ENCODE assay signal across 8 cellular contexts in genomic region chr7:6271694-6272371, GRCh38. TPM values are rescaled to one million over a fixed set of nuclear protein-coding genes. Genes with fewer than 3 reads are reported as not detected.
DNase-seq lines count a peak whose midpoint lies in the region; ATAC-seq lines count a peak whose summit lies in the region.

No MANE protein-coding gene starts in this region.

- DNase-seq in T-helper 2 cell treated with Interferon-gamma antibody and Interleukin-4, amounts not matched to agents 5 μg/mL and 100 μg/mL, for 36 hours (ENCODE audit: low spot score) = no peak
- peak; percentile 33 for DNase-seq in dermis blood vessel endothelial cell
- no peak for DNase-seq in mesendoderm
- DNase-seq in NCI-H774 (lab: John Stamatoyannopoulos, UW) = no peak

- H3K4me3 ChIP-seq in mesendoderm (ENCODE audit: low read length) = peak overlapping the region; percentile 80

- H3K79me1 ChIP-seq in mesendoderm (ENCODE audit: low read length) = peaks cover 10% of the 10 kb centered on the region

- peak overlapping the region; percentile 66 for H3K23ac ChIP-seq in mesendoderm (ENCODE audit: low read length)

- H3K27me3 Mint-ChIP-seq in T-helper 2 cell treated with Interferon-gamma antibody and Interleukin-4, amounts not matched to agents 5 μg/mL and 100 μg/mL, for 36 hours (ENCODE audit: low read depth) = peaks cover 62% of the 10 kb centered on the region

- ATAC-seq in HG02642 (IDR thresholded peaks at IDR 0.05; ENCODE audit: poor library complexity, unreplicated experiment) (peak; percentile 16), HG03457 (IDR thresholded peaks at IDR 0.05; ENCODE audit: unreplicated experiment) (no peak)

- H3K4me2 ChIP-seq in mesendoderm (ENCODE audit: low read length) = peak overlapping the region; percentile 99

- no peak overlapping the region for H4K5ac ChIP-seq in mesendoderm (ENCODE audit: low read length)

- no peaks in the 10 kb centered on the region for H3K9me3 Mint-ChIP-seq in T-helper 2 cell treated with Interferon-gamma antibody and Interleukin-4, amounts not matched to agents 5 μg/mL and 100 μg/mL, for 36 hours

- no peaks in the 10 kb centered on the region for H3K36me3 Mint-ChIP-seq in T-helper 2 cell treated with Interferon-gamma antibody and Interleukin-4, amounts not matched to agents 5 μg/mL and 100 μg/mL, for 36 hours (ENCODE audit: low read depth)

- peak overlapping the region; percentile 83 for H3K4me3 Mint-ChIP-seq in T-helper 2 cell treated with Interferon-gamma antibody and Interleukin-4, amounts not matched to agents 5 μg/mL and 100 μg/mL, for 36 hours

- H2BK15ac ChIP-seq in mesendoderm (replicated peaks; ENCODE audit: low read depth) = no peak overlapping the region

- peaks cover 8% of the 10 kb centered on the region for H3K4me1 ChIP-seq in ES-I3 (ENCODE audit: insufficient read depth, low read length)
- H3K4me1 ChIP-seq in mesendoderm (ENCODE audit: control insufficient read depth, low read depth, low read length) = peaks cover 3% of the 10 kb centered on the region

- H3K27ac ChIP-seq in mesendoderm (ENCODE audit: low read depth, low read length) = no peak overlapping the region
- peak overlapping the region; percentile 27 for H3K27ac ChIP-seq in temporal lobe (ENCODE audit: low read depth, low read length)

- no peak overlapping the region for H2AK5ac ChIP-seq in mesendoderm (ENCODE audit: low read length)

- no peaks in the 10 kb centered on the region for H3K27me3 ChIP-seq in mesendoderm (ENCODE audit: insufficient read depth, low read length, poor library complexity)

- H3K9me3 ChIP-seq in ES-I3 (ENCODE audit: control insufficient read depth, insufficient read depth, low read length) = no peaks in the 10 kb centered on the region

- H3K18ac ChIP-seq in mesendoderm (ENCODE audit: low read length) = peak overlapping the region; percentile 92

- H4K8ac ChIP-seq in mesendoderm (ENCODE audit: low read depth, low read length) = no peak overlapping the region

- H3K79me2 ChIP-seq in mesendoderm (ENCODE audit: control insufficient read depth, insufficient read depth, low read length) = peaks cover 8% of the 10 kb centered on the region

- H3K36me3 ChIP-seq in ES-I3 (ENCODE audit: insufficient read depth, low read length) (no peaks in the 10 kb centered on the region), mesendoderm (ENCODE audit: control insufficient read depth, insufficient read depth, low read length) (no peaks in the 10 kb centered on the region)

- H2BK5ac ChIP-seq in mesendoderm (ENCODE audit: low read length) = no peak overlapping the region

- no peak overlapping the region for H3K4ac ChIP-seq in mesendoderm (ENCODE audit: low read depth, low read length)

- H3K56ac ChIP-seq in mesendoderm (ENCODE audit: low read length) = peak overlapping the region; percentile 88

- no CpG with 5 or more reads among the region's 64 CpGs for WGBS in mesendoderm (ENCODE audit: extremely low coverage, insufficient coverage, low lambda C conversion rate)

- H3K27ac Mint-ChIP-seq in T-helper 2 cell treated with Interferon-gamma antibody and Interleukin-4, amounts not matched to agents 5 μg/mL and 100 μg/mL, for 36 hours = no peak overlapping the region

- H3K9ac ChIP-seq in ES-I3 (ENCODE audit: low read depth, low read length) = peak overlapping the region; percentile 73
- H3K9ac ChIP-seq in mesendoderm (ENCODE audit: low read length) = peak overlapping the region; percentile 82

- H2BK120ac ChIP-seq in mesendoderm (ENCODE audit: low read depth, low read length) = no peak overlapping the region

- peaks cover 18% of the 10 kb centered on the region for H3K4me1 Mint-ChIP-seq in T-helper 2 cell treated with Interferon-gamma antibody and Interleukin-4, amounts not matched to agents 5 μg/mL and 100 μg/mL, for 36 hours (ENCODE audit: low read depth)

RNA-seq across cellular contexts. Expression of gene CYTH3, which starts 0.6 kb away (rescaled TPM):
- total RNA-seq in dermis blood vessel endothelial cell = 18.0 and 20.1 TPM in 2 replicates
- polyA plus RNA-seq in mesendoderm (2013, experiment 1 of 2) = 9.0 TPM
- 9.2 TPM for polyA plus RNA-seq in mesendoderm (2013, experiment 2 of 2)
- total RNA-seq in temporal lobe = 33.2 TPM
